Comparison of ENCODE assay signal across 10 cellular contexts in genomic region chr2:224101820-224102630, GRCh38.
DNase-seq lines count a peak whose midpoint lies in the region; ATAC-seq and TF ChIP-seq lines count a peak whose summit lies in the region.
"Had no signal": no experiment of that assay in that cellular context is flagged by ENCODE, and none has a peak within 500 bp of the region (broad histone marks: within the 10 kb centered on the region; RNA-seq: fewer than 3 reads in every experiment).

No MANE protein-coding gene starts in this region.

- H3K27me3 ChIP-seq in esophagus muscularis mucosa (no peaks in the 10 kb centered on the region), osteoblast (ENCODE audit: insufficient read depth, low read length) (no peaks in the 10 kb centered on the region)

- no peak for ATAC-seq in HG02678 (IDR thresholded peaks at IDR 0.05; ENCODE audit: unreplicated experiment)
- ATAC-seq in naive thymus-derived CD8-positive, alpha-beta T cell, result no peak
- no peak for ATAC-seq in HG03342 (IDR thresholded peaks at IDR 0.05; ENCODE audit: unreplicated experiment)

- H3K4me3 ChIP-seq in esophagus muscularis mucosa, result no peak overlapping the region
- H3K4me3 ChIP-seq in osteoblast (ENCODE audit: insufficient read depth, low read length), result peak overlapping the region; percentile 22

- intact Hi-C loops in esophagus muscularis mucosa (cut with DNase I), result no loop called here

- peak overlapping the region in 3 of 4 donors; percentile 37 to 60 (median 42) for H3K27ac ChIP-seq in esophagus muscularis mucosa (replicated peaks in 1 of 4)
- peak overlapping the region; percentile 79 for H3K27ac ChIP-seq in osteoblast (ENCODE audit: low read depth, low read length)

- H2AFZ ChIP-seq in osteoblast (ENCODE audit: low read length), result no peak overlapping the region

- H3K36me3 ChIP-seq in esophagus muscularis mucosa, result no peaks in the 10 kb centered on the region
- H3K36me3 ChIP-seq in osteoblast (ENCODE audit: insufficient read depth, low read length), result no peaks in the 10 kb centered on the region

- no peaks in the 10 kb centered on the region for H4K20me1 ChIP-seq in osteoblast (ENCODE audit: insufficient read depth, low read length)

- H3K4me1 Mint-ChIP-seq in naive thymus-derived CD8-positive, alpha-beta T cell, result no peaks in the 10 kb centered on the region

- no peak overlapping the region for H3K4me3 Mint-ChIP-seq in naive thymus-derived CD8-positive, alpha-beta T cell

- 57% methylated on average over 4 of the region's 4 CpGs for WGBS in esophagus muscularis mucosa

- TF ChIP-seq CTCF in esophagus muscularis mucosa (IDR thresholded peaks at IDR 0.05) (no peak), osteoblast (IDR thresholded peaks at IDR 0.05; ENCODE audit: extremely low read depth, low read depth, low read length) (no peak)

- POLR2A ChIA-PET in naive thymus-derived CD8-positive, alpha-beta T cell (lab: Charles Lee), result no interaction called here

- no peaks in the 10 kb centered on the region for H3K79me2 ChIP-seq in osteoblast (ENCODE audit: insufficient read depth, low read length)

- peaks cover 0 to 2% (median 0%) of the 10 kb centered on the region in 9 donors for H3K9me3 Mint-ChIP-seq in naive thymus-derived CD8-positive, alpha-beta T cell

- DNase-seq in EL, result peak; percentile 96
- peak; percentile 37 for DNase-seq in NOMO-1 treated with dmso at 0.1 percent for 144 hours (lab: John Stamatoyannopoulos, UW; ENCODE audit: unreplicated experiment)
- DNase-seq in esophagus muscularis mucosa (ENCODE audit: extremely low spot score), result peak; percentile 89
- DNase-seq in osteoblast (ENCODE audit: insufficient read length, low spot score, missing footprints), result peak; percentile 90
- DNase-seq in naive thymus-derived CD8-positive, alpha-beta T cell, result no peak
- DNase-seq in H4 (ENCODE audit: low spot score), result no peak
- DNase-seq: NCI-H1092, SIG-M5 had no signal

- no peak for TF ChIP-seq EP300 in esophagus muscularis mucosa (IDR thresholded peaks at IDR 0.05)

- no peak for TF ChIP-seq POLR2A in esophagus muscularis mucosa (IDR thresholded peaks at IDR 0.05; ENCODE audit: low read depth)

- H3K4me2 ChIP-seq in osteoblast (ENCODE audit: insufficient read depth, low read length), result peak overlapping the region; percentile 57

- peak overlapping the region in 1 of 10 donors; percentile 11 for H3K27ac Mint-ChIP-seq in naive thymus-derived CD8-positive, alpha-beta T cell

- peaks cover 1 to 21% (median 14%) of the 10 kb centered on the region in 5 donors for H3K27me3 Mint-ChIP-seq in naive thymus-derived CD8-positive, alpha-beta T cell

- H3K9me3 ChIP-seq in esophagus muscularis mucosa (no peaks in the 10 kb centered on the region), osteoblast (ENCODE audit: low read depth, low read length) (no peaks in the 10 kb centered on the region)

- H3K36me3 Mint-ChIP-seq in naive thymus-derived CD8-positive, alpha-beta T cell, result no peaks in the 10 kb centered on the region

- peaks cover 0 to 12% (median 7%) of the 10 kb centered on the region in 4 donors for H3K4me1 ChIP-seq in esophagus muscularis mucosa
- H3K4me1 ChIP-seq in osteoblast (ENCODE audit: insufficient read depth, low read length), result peaks cover 18% of the 10 kb centered on the region

Comparison
In these comparisons a context has a peak if more than half of its experiments do, and no peak if none do; other contexts are left out.
1. DNase-seq: peak in EL (single experiment), NOMO-1 treated with dmso at 0.1 percent for 144 hours (single experiment), esophagus muscularis mucosa (single experiment) and osteoblast (single experiment); none in naive thymus-derived CD8-positive, alpha-beta T cell (0 of 10) and H4 (single experiment).